10 cellular contexts compared by ENCODE assay signal in genomic region chr13:112712451-112712881, GRCh38. TPM values are rescaled to one million over a fixed set of nuclear protein-coding genes. Genes with fewer than 3 reads are reported as not detected.
A peak's percentile ranks its signal among the peaks of the same experiment; 100 is the strongest.
DNase-seq lines count a peak whose midpoint lies in the region; ATAC-seq, FAIRE-seq and TF ChIP-seq lines count a peak whose summit lies in the region.
"Had no signal": no experiment of that assay in that cellular context is flagged by ENCODE, and none has a peak within 500 bp of the region (broad histone marks: within the 10 kb centered on the region; RNA-seq: fewer than 3 reads in every experiment).

No MANE protein-coding gene starts in this region.

- H3K4me1 ChIP-seq in A549 (peaks cover 16% of the 10 kb centered on the region), right cardiac atrium (ENCODE audit: control insufficient read depth, insufficient read depth, low read length) (peaks cover 10% of the 10 kb centered on the region)

- POLR2A ChIA-PET in A549 (lab: Yijun Ruan, JAX), result no interaction called here

- TF ChIP-seq CTCF in A549 (IDR thresholded peaks at IDR 0.05), result no peak

- peak overlapping the region; percentile 74 for H3K4me2 ChIP-seq in A549

- TF ChIP-seq EP300 in A549 (IDR thresholded peaks at IDR 0.05), result no peak

- CTCF ChIA-PET in A549 (lab: Yijun Ruan, JAX), result interaction anchor here (1.5 kb wide), 1 partner anchor 14 kb away, joined by 3 read pairs; no protein-coding TSS in a partner anchor

- H3K9me3 ChIP-seq in A549 (no peaks in the 10 kb centered on the region), right cardiac atrium (ENCODE audit: control insufficient read depth, low read length) (no peaks in the 10 kb centered on the region)

- no peak for FAIRE-seq in A549 (lab: Jason Lieb, UNC)
- FAIRE-seq: islet of Langerhans had no signal

- intact Hi-C loops in right cardiac atrium (cut with DNase I) (no loop called here), posterior vena cava (cut with DNase I) (no loop called here)

- no peak for TF ChIP-seq POLR2A in A549 (IDR thresholded peaks at IDR 0.05; ENCODE audit: low read length)

- TF ChIP-seq RAD21 in A549 (conservative IDR thresholded peaks at IDR 0.05 in 1 of 2, IDR thresholded peaks at IDR 0.05 in 1 of 2), result no peak

- no peaks in the 10 kb centered on the region for H3K27me3 ChIP-seq in right cardiac atrium (ENCODE audit: control insufficient read depth, insufficient read depth)

- ATAC-seq in A549, result no peak
- peak in 1 of 2 donors; percentile 0 for ATAC-seq in right cardiac atrium
- no peak for ATAC-seq in GM21367 (IDR thresholded peaks at IDR 0.05; ENCODE audit: unreplicated experiment)

- DNase-seq in A549 (ENCODE audit: low read depth in 1 of 2, low spot score in 1 of 2), result no peak
- DNase-seq in right cardiac atrium, result peak; percentile 14 to 57 (median 50)
- DNase-seq in posterior vena cava (ENCODE audit: low spot score), result peak; percentile 72
- DNase-seq in stimulated activated naive CD4-positive, alpha-beta T cell treated with Interleukin-2 at 50 U/mL for 16 hours (lab: John Stamatoyannopoulos, UW), result no peak
- DNase-seq in AML-193 (lab: John Stamatoyannopoulos, UW), result no peak
- no peak for DNase-seq in occipital lobe (lab: John Stamatoyannopoulos, UW)
- DNase-seq: NCI-H510A had no signal

- WGBS in A549 (ENCODE audit: missing lambda C conversion rate), result 94% methylated on average over 8 of the region's 13 CpGs
- WGBS in adipose tissue, 3 donors, result 92 to 97% (median 96%) methylated on average over 13 of the region's 13 CpGs
- 86% methylated on average over 13 of the region's 13 CpGs for WGBS in right cardiac atrium

- H3K4me3 ChIP-seq in A549 (no peak overlapping the region), right cardiac atrium (ENCODE audit: low read length) (no peak overlapping the region)

- H3K27ac ChIP-seq in A549, result peak overlapping the region; percentile 63 to 89
- peak overlapping the region; percentile 54 for H3K27ac ChIP-seq in adipose tissue (ENCODE audit: low read depth, low read length)
- peak overlapping the region; percentile 96 for H3K27ac ChIP-seq in right cardiac atrium (ENCODE audit: low read length)

TF ChIP-seq in A549, 52 proteins besides CTCF, POLR2A, EP300 and RAD21:
- TF ChIP-seq RNF2 (IDR thresholded peaks at IDR 0.05; ENCODE audit: borderline replicate concordance, low read depth) (no peak), JUN (IDR thresholded peaks at IDR 0.05) (no peak), JUNB (IDR thresholded peaks at IDR 0.05) (no peak), USF2 (IDR thresholded peaks at IDR 0.05) (no peak), EHF (CRISPR knock-in tag; IDR thresholded peaks at IDR 0.05) (no peak)

RNA-seq across cellular contexts. Expression of gene ATP11A, which starts 22.6 kb away (rescaled TPM):
- polyA plus RNA-seq in A549 (2011; rRNA removed) (4.1 and 9.1 TPM in 2 replicates), A549 (2017; fragmentation: RNase III; extraction: RNeasy Plus Mini Kit Qiagen cat#74134 plus additional on column Dnase treatment) (7.7 to 8.1 TPM (median 8.0 TPM) in 3 replicates), adipose tissue (10 to 100 TPM in 1 of 3 donors, 1 to 10 TPM in 2; 8.1 to 12.0 (median 9.9) TPM), right cardiac atrium (19.5 TPM)
- 4.2 and 6.4 TPM in 2 replicates for polyA plus RNA-seq in A549 (2012; cell fraction: cytosol; rRNA removed)
- polyA plus RNA-seq in A549 (2012; cell fraction: nucleus; rRNA removed), result 18.9 and 19.5 TPM in 2 replicates
- 13.6 and 16.5 TPM in 2 replicates for polyA minus RNA-seq in A549 (2011; rRNA and poly(A)+ RNA removed)
- total RNA-seq in right cardiac atrium (100 to 1,000 TPM in 1 of 4 donors, 10 to 100 TPM in 3; 53.7 to 100 (median 87.8) TPM), posterior vena cava (10 to 100 TPM; 52.4 to 55.5 TPM), occipital lobe (6.7 TPM)

Comparison
In these comparisons a context has a peak if more than half of its experiments do, and no peak if none do; other contexts are left out.
1. DNase-seq: peak in right cardiac atrium (3 of 3) and posterior vena cava (single experiment); none in A549 (0 of 2), stimulated activated naive CD4-positive, alpha-beta T cell treated with Interleukin-2 at 50 U/mL for 16 hours (single experiment), AML-193 (0 of 2) and occipital lobe (single experiment).
2. Peak in every context shown above with its lines, with median percentiles within 50 percentile points of each other: H3K27ac ChIP-seq.